11 cellular contexts compared by ENCODE assay signal in genomic region chr16:4393243-4393606, GRCh38. TPM values are rescaled to one million over a fixed set of nuclear protein-coding genes. Genes with fewer than 3 reads are reported as not detected.
A peak's percentile ranks its signal among the peaks of the same experiment; 100 is the strongest.
DNase-seq lines count a peak whose midpoint lies in the region; ATAC-seq and TF ChIP-seq lines count a peak whose summit lies in the region.
"Had no signal": no experiment of that assay in that cellular context is flagged by ENCODE, and none has a peak within 500 bp of the region (broad histone marks: within the 10 kb centered on the region; RNA-seq: fewer than 3 reads in every experiment).

No MANE protein-coding gene starts in this region.

- H4K20me1 ChIP-seq in PC-3 (ENCODE audit: low read length) = no peaks in the 10 kb centered on the region
- H4K20me1 ChIP-seq in fibroblast of lung (ENCODE audit: control insufficient read depth, extremely low read depth, insufficient read depth, low read length) = no peaks in the 10 kb centered on the region
- H4K20me1 ChIP-seq in neural progenitor cell (ENCODE audit: low read depth) = no peaks in the 10 kb centered on the region

- H3K9me3 Mint-ChIP-seq in neural progenitor cell = no peaks in the 10 kb centered on the region

- H3K4me2 ChIP-seq in PC-3 (ENCODE audit: low read length) (no peak overlapping the region), fibroblast of lung (ENCODE audit: extremely low read depth, insufficient read depth, low read length) (no peak overlapping the region), neural progenitor cell (peak overlapping the region; percentile 45)

- BruUV-seq in PC-3 (replicated peaks; lab: Mats Ljungman, UMichigan) = no TSS peak

- ATAC-seq in PC-3 = no peak
- no peak for ATAC-seq in HG02840 (IDR thresholded peaks at IDR 0.05; ENCODE audit: low FRiP score, unreplicated experiment)

- H3F3A ChIP-seq in PC-3 (ENCODE audit: low read length, unreplicated experiment) (no peaks in the 10 kb centered on the region), neural progenitor cell (ENCODE audit: low read depth) (peaks cover 28% of the 10 kb centered on the region)

- TF ChIP-seq CTCF in PC-3 (conservative IDR thresholded peaks at IDR 0.05; ENCODE audit: low read depth, low read length) (no peak), fibroblast of lung (conservative IDR thresholded peaks at IDR 0.05 in 1 of 2, IDR thresholded peaks at IDR 0.05 in 1 of 2; ENCODE audit: low read depth in 1 of 2, low read length in 2 of 2) (no peak), neural progenitor cell (IDR thresholded peaks at IDR 0.05) (no peak)

- H3K4me3 ChIP-seq in PC-3 (ENCODE audit: low read length) (no peak overlapping the region), fibroblast of lung (replicated peaks in 1 of 4; ENCODE audit: control extremely low read depth in 1 of 4, insufficient read depth in 1 of 4, low read depth in 3 of 4, low read length in 4 of 4) (no peak overlapping the region), neural progenitor cell (no peak overlapping the region)

- intact Hi-C loops in PC-3 (cut with micrococcal nuclease) = no loop called here

- H3K36me3 ChIP-seq in PC-3 (ENCODE audit: low read depth, low read length) = no peaks in the 10 kb centered on the region
- peaks cover 7% of the 10 kb centered on the region for H3K36me3 ChIP-seq in fibroblast of lung (ENCODE audit: control insufficient read depth, insufficient read depth, low read length)
- H3K36me3 ChIP-seq in neural progenitor cell = no peaks in the 10 kb centered on the region

- peak; percentile 85 for DNase-seq in A172 (ENCODE audit: low spot score)
- peak; percentile 25 for DNase-seq in PC-3
- DNase-seq in fibroblast of lung (ENCODE audit: low read depth in 2 of 2) = peak in 1 of 2 donors; percentile 54
- no peak for DNase-seq in neural progenitor cell (ENCODE audit: low spot score)
- no peak for DNase-seq in C1 segment of cervical spinal cord (lab: John Stamatoyannopoulos, UW)
- no peak for DNase-seq in iPS-NIHi7 (ENCODE audit: extremely low spot score)
- DNase-seq in mesenteric fat pad (ENCODE audit: low spot score) = no peak
- DNase-seq: ACHN, activated T-cell treated with anti-CD3 and anti-CD28 coated beads for 4 hours had no signal

- H3K9me3 ChIP-seq in PC-3 (ENCODE audit: low read length) (no peaks in the 10 kb centered on the region), fibroblast of lung (ENCODE audit: control insufficient read depth, insufficient read depth, low read depth, low read length) (no peaks in the 10 kb centered on the region), neural progenitor cell (ENCODE audit: low read depth) (no peaks in the 10 kb centered on the region)

- H3K4me1 ChIP-seq in PC-3 (ENCODE audit: insufficient read depth, low read length) = no peaks in the 10 kb centered on the region
- H3K4me1 ChIP-seq in fibroblast of lung (ENCODE audit: control insufficient read depth, extremely low read depth, insufficient read depth, low read length) = peaks cover 41% of the 10 kb centered on the region
- H3K4me1 ChIP-seq in neural progenitor cell = peaks cover 48% of the 10 kb centered on the region

- H3K27ac Mint-ChIP-seq in neural progenitor cell = no peak overlapping the region

- POLR2A ChIA-PET in PC-3 (lab: Charles Lee; ENCODE audit: unreplicated experiment) = no interaction called here

- no peaks in the 10 kb centered on the region for H3K79me2 ChIP-seq in PC-3 (ENCODE audit: low read length)
- no peaks in the 10 kb centered on the region for H3K79me2 ChIP-seq in fibroblast of lung (ENCODE audit: control insufficient read depth, insufficient read depth, low read length)
- no peaks in the 10 kb centered on the region for H3K79me2 ChIP-seq in neural progenitor cell (ENCODE audit: low read depth)

- H3K9ac ChIP-seq in PC-3 (ENCODE audit: low read length) = no peak overlapping the region
- no peak overlapping the region for H3K9ac ChIP-seq in fibroblast of lung (ENCODE audit: insufficient read depth, low read length)
- H3K9ac ChIP-seq in neural progenitor cell = no peak overlapping the region

- H3K27me3 ChIP-seq in PC-3 (ENCODE audit: low read length) (no peaks in the 10 kb centered on the region), fibroblast of lung (ENCODE audit: control insufficient read depth, insufficient read depth, low read length) (no peaks in the 10 kb centered on the region), neural progenitor cell (no peaks in the 10 kb centered on the region)

- H3K27ac ChIP-seq in PC-3 (ENCODE audit: low read length) (no peak overlapping the region), fibroblast of lung (ENCODE audit: insufficient read depth, low read length) (peak overlapping the region; percentile 78), neural progenitor cell (peak overlapping the region; percentile 50)

- peaks cover 8% of the 10 kb centered on the region for H3K27me3 Mint-ChIP-seq in neural progenitor cell (ENCODE audit: insufficient read depth, low read depth)

- peaks cover 39% of the 10 kb centered on the region for H3K4me1 Mint-ChIP-seq in neural progenitor cell

- no peak overlapping the region for H3K4me3 Mint-ChIP-seq in neural progenitor cell

- H3K9me2 ChIP-seq in PC-3 (replicated peaks; ENCODE audit: low read length) = no peaks in the 10 kb centered on the region

- no peak overlapping the region for H2AFZ ChIP-seq in PC-3 (ENCODE audit: low read length)
- H2AFZ ChIP-seq in fibroblast of lung (ENCODE audit: low read length) = no peak overlapping the region
- peak overlapping the region; percentile 48 for H2AFZ ChIP-seq in neural progenitor cell (replicated peaks)

- CTCF ChIA-PET in PC-3 (lab: Charles Lee) = no interaction called here

- peaks cover 2% of the 10 kb centered on the region for H3K36me3 Mint-ChIP-seq in neural progenitor cell

RNA-seq across cellular contexts. Expression of gene VASN, which starts 21.6 kb away (rescaled TPM):
- total RNA-seq in A172 (2014; rRNA removed; shearing (Covaris generic)) = 87.4 and 100 TPM in 2 replicates
- total RNA-seq in PC-3 (2014; rRNA removed) = 12.2 and 13.6 TPM in 2 replicates
- 57.0 and 79.4 TPM in 2 replicates for total RNA-seq in fibroblast of lung
- 30.6 and 61.9 TPM in 2 replicates for polyA plus RNA-seq in fibroblast of lung
- 85.6 and 136 TPM in 2 replicates for polyA plus RNA-seq in fibroblast of lung (2012)
- polyA minus RNA-seq in fibroblast of lung (ENCODE audit: low replicate concordance) = 42.0 and 88.8 TPM in 2 replicates
- total RNA-seq in neural progenitor cell (ENCODE audit: low replicate concordance) = 3.1 and 7.5 TPM in 2 replicates
- 26.6 TPM for total RNA-seq in mesenteric fat pad
- total RNA-seq: T-helper 2 cell treated with Interferon-gamma antibody and Interleukin-4, amounts not matched to agents 100 ng/mL and 5 ng/mL, for 36 hours had no signal

RNA-seq across cellular contexts. Expression of gene CORO7, which starts 23.2 kb away (rescaled TPM):
- total RNA-seq in A172 (2014; rRNA removed; shearing (Covaris generic)) = 16.5 and 21.0 TPM in 2 replicates
- total RNA-seq in PC-3 (2014; rRNA removed) (14.1 and 14.3 TPM in 2 replicates), fibroblast of lung (5.4 and 11.1 TPM in 2 replicates), neural progenitor cell (ENCODE audit: low replicate concordance) (6.8 and 21.8 TPM in 2 replicates), mesenteric fat pad (45.0 TPM)
- polyA plus RNA-seq in fibroblast of lung = 5.6 and 6.1 TPM in 2 replicates
- 7.2 and 8.6 TPM in 2 replicates for polyA plus RNA-seq in fibroblast of lung (2012)
- 16.1 and 18.2 TPM in 2 replicates for polyA minus RNA-seq in fibroblast of lung (ENCODE audit: low replicate concordance)

RNA-seq across cellular contexts. Expression of gene DNAJA3, which starts 32.4 kb away (rescaled TPM):
- total RNA-seq in A172 (2014; rRNA removed; shearing (Covaris generic)) = 86.7 and 91.9 TPM in 2 replicates
- total RNA-seq in PC-3 (2014; rRNA removed) = 123 and 158 TPM in 2 replicates
- 59.8 and 66.1 TPM in 2 replicates for total RNA-seq in fibroblast of lung
- 27.8 and 39.8 TPM in 2 replicates for polyA plus RNA-seq in fibroblast of lung
- 22.3 and 32.2 TPM in 2 replicates for polyA plus RNA-seq in fibroblast of lung (2012)
- polyA minus RNA-seq in fibroblast of lung (ENCODE audit: low replicate concordance) = 30.6 and 36.4 TPM in 2 replicates
- total RNA-seq in neural progenitor cell (ENCODE audit: low replicate concordance) = 27.3 and 47.2 TPM in 2 replicates
- total RNA-seq in mesenteric fat pad = 36.0 TPM

RNA-seq across cellular contexts. Expression of gene PAM16, which starts 42.1 kb away (rescaled TPM):
- 46.8 and 116 TPM in 2 replicates for total RNA-seq in A172 (2014; rRNA removed; shearing (Covaris generic))
- total RNA-seq in PC-3 (2014; rRNA removed) = 91.2 and 95.5 TPM in 2 replicates
- total RNA-seq in fibroblast of lung = 24.4 and 34.3 TPM in 2 replicates
- polyA plus RNA-seq in fibroblast of lung = 14.8 and 19.9 TPM in 2 replicates
- polyA plus RNA-seq in fibroblast of lung (2012) = 28.6 and 37.1 TPM in 2 replicates
- 9.2 and 9.5 TPM in 2 replicates for polyA minus RNA-seq in fibroblast of lung (ENCODE audit: low replicate concordance)
- total RNA-seq in neural progenitor cell (ENCODE audit: low replicate concordance) = 17.0 and 40.8 TPM in 2 replicates
- total RNA-seq in mesenteric fat pad = 38.2 TPM

Comparison
In these comparisons a context has a peak if more than half of its experiments do, and no peak if none do; other contexts are left out.
1. DNase-seq: peak in A172 (single experiment) and PC-3 (single experiment); none in neural progenitor cell (single experiment), C1 segment of cervical spinal cord (0 of 14), iPS-NIHi7 (single experiment) and mesenteric fat pad (single experiment).